In genomic region chr3:46065294-46065705, GRCh38 we compare ENCODE assay signal across 9 cellular contexts. TPM values are rescaled to one million over a fixed set of nuclear protein-coding genes. Genes with fewer than 3 reads are reported as not detected.
DNase-seq lines count a peak whose midpoint lies in the region; ATAC-seq and TF ChIP-seq lines count a peak whose summit lies in the region.
"Had no signal": no experiment of that assay in that cellular context is flagged by ENCODE, and none has a peak within 500 bp of the region (broad histone marks: within the 10 kb centered on the region; RNA-seq: fewer than 3 reads in every experiment).

No MANE protein-coding gene starts in this region.

- H3K4me2 ChIP-seq in SK-N-SH: no peak overlapping the region

- no peaks in the 10 kb centered on the region for H3K9me2 ChIP-seq in SK-N-SH

- no peak overlapping the region for H3K27ac ChIP-seq in SK-N-SH (ENCODE audit: low read depth in 2 of 2, low read length in 1 of 2)

- H2AFZ ChIP-seq in SK-N-SH (ENCODE audit: low read depth): no peak overlapping the region

- no peaks in the 10 kb centered on the region for H4K20me1 ChIP-seq in SK-N-SH (ENCODE audit: insufficient read depth)

- CTCF ChIA-PET in SK-N-SH (lab: Yijun Ruan, JAX): interaction anchor here (1.7 to 9.1 kb wide), 2 partner anchors 14 to 127 kb away, joined by 7 to 106 read pairs; no protein-coding TSS in a partner anchor

- WGBS in SK-N-SH (ENCODE audit: low lambda C conversion rate): 0% methylated on average over 4 of the region's 6 CpGs

- H3K9me3 ChIP-seq in BE2C (no peaks in the 10 kb centered on the region), SK-N-SH (no peaks in the 10 kb centered on the region)

- TF ChIP-seq RAD21 in SK-N-SH (IDR thresholded peaks at IDR 0.05; ENCODE audit: low read length): no peak

- no peak overlapping the region for H3K9ac ChIP-seq in SK-N-SH

- H3K27ac Mint-ChIP-seq in activated naive CD8-positive, alpha-beta T cell treated with anti-CD3 and anti-CD28 coated beads for 36 hours: peak overlapping the region; percentile 66

- no peaks in the 10 kb centered on the region for H3K36me3 ChIP-seq in BE2C
- H3K36me3 ChIP-seq in SK-N-SH (replicated peaks in 1 of 2; ENCODE audit: control insufficient read depth in 1 of 2, insufficient read depth in 2 of 2, low read length in 1 of 2): no peaks in the 10 kb centered on the region

- peaks cover 31% of the 10 kb centered on the region for H3K27me3 Mint-ChIP-seq in activated naive CD8-positive, alpha-beta T cell treated with anti-CD3 and anti-CD28 coated beads for 36 hours

- no peaks in the 10 kb centered on the region for H3K4me1 ChIP-seq in BE2C
- H3K4me1 ChIP-seq in SK-N-SH (ENCODE audit: control insufficient read depth in 1 of 2, insufficient read depth in 2 of 2, low read depth in 1 of 2, low read length in 1 of 2): peaks cover 0 to 7% of the 10 kb centered on the region in 2 experiments; a peak in 1 of 4 replicates

- TF ChIP-seq EP300 in SK-N-SH (IDR thresholded peaks at IDR 0.05; ENCODE audit: borderline replicate concordance in 1 of 2, low read depth in 1 of 2, low read length in 1 of 2): no peak

- DNase-seq in BE2C (peak; percentile 19), SK-N-SH (peak; percentile 17), sciatic nerve (ENCODE audit: low spot score) (no peak)
- DNase-seq in activated naive CD8-positive, alpha-beta T cell treated with anti-CD3 and anti-CD28 coated beads for 36 hours: peak; percentile 87
- DNase-seq in stimulated activated CD4-positive, alpha-beta T cell treated with anti-CD3 and anti-CD28 coated beads, Interleukin-12 subunit alpha, Interleukin-12 subunit beta, amount 100 ng/mL, for 4 hours: peak; percentile 63

- POLR2A ChIA-PET in SK-N-SH (lab: Yijun Ruan, JAX): no interaction called here

- H3K79me2 ChIP-seq in SK-N-SH (ENCODE audit: insufficient read depth): no peaks in the 10 kb centered on the region

- H3K4me1 Mint-ChIP-seq in activated naive CD8-positive, alpha-beta T cell treated with anti-CD3 and anti-CD28 coated beads for 36 hours: peaks cover 75% of the 10 kb centered on the region

- H3F3A ChIP-seq in SK-N-SH (replicated peaks; ENCODE audit: insufficient read depth): no peaks in the 10 kb centered on the region

- H3K36me3 Mint-ChIP-seq in activated naive CD8-positive, alpha-beta T cell treated with anti-CD3 and anti-CD28 coated beads for 36 hours: peaks cover 6% of the 10 kb centered on the region

- peak overlapping the region; percentile 19 for H3K4me3 Mint-ChIP-seq in activated naive CD8-positive, alpha-beta T cell treated with anti-CD3 and anti-CD28 coated beads for 36 hours

- H3K4me3 ChIP-seq in BE2C (ENCODE audit: low read depth, low read length): no peak overlapping the region
- no peak overlapping the region for H3K4me3 ChIP-seq in SK-N-SH (ENCODE audit: low read depth in 2 of 2, low read length in 1 of 2)
- H3K4me3 ChIP-seq: skin epidermis had no signal

- H3K9me3 Mint-ChIP-seq in activated naive CD8-positive, alpha-beta T cell treated with anti-CD3 and anti-CD28 coated beads for 36 hours: peaks cover 8% of the 10 kb centered on the region

- ATAC-seq in HG02852 (IDR thresholded peaks at IDR 0.05; ENCODE audit: unreplicated experiment): peak; percentile 80
- no peak for ATAC-seq in sciatic nerve
- ATAC-seq in GM19455 (IDR thresholded peaks at IDR 0.05; ENCODE audit: unreplicated experiment): no peak
- ATAC-seq in GM19397 (IDR thresholded peaks at IDR 0.05; ENCODE audit: unreplicated experiment): no peak

- TF ChIP-seq CTCF in BE2C (IDR thresholded peaks at IDR 0.05; ENCODE audit: low read depth, low read length): no peak
- TF ChIP-seq CTCF in SK-N-SH (IDR thresholded peaks at IDR 0.05): no peak

- H3K27me3 ChIP-seq in BE2C (no peaks in the 10 kb centered on the region), SK-N-SH (ENCODE audit: insufficient read depth) (peaks cover 37% of the 10 kb centered on the region; the same call in 1 of the 2 replicates)

- intact Hi-C loops in sciatic nerve (cut with DNase I): no loop called here

TF ChIP-seq in SK-N-SH, 30 proteins besides CTCF, POLR2A, EP300 and RAD21:
- TF ChIP-seq FOXJ3 (CRISPR knock-in tag; IDR thresholded peaks at IDR 0.05) (no peak), NRF1 (IDR thresholded peaks at IDR 0.05; ENCODE audit: low read depth, low read length) (no peak), GABPA (IDR thresholded peaks at IDR 0.05; ENCODE audit: low read depth) (no peak), MEF2A (IDR thresholded peaks at IDR 0.05; ENCODE audit: borderline replicate concordance, low read depth) (no peak), EZH2phosphoT487 (IDR thresholded peaks at IDR 0.05; ENCODE audit: borderline replicate concordance, low read depth) (no peak), TEAD4 (IDR thresholded peaks at IDR 0.05; ENCODE audit: borderline replicate concordance, insufficient read depth) (no peak)
TF ChIP-seq in SK-N-SH: peak in this region for 0.

RNA-seq across cellular contexts. Expression of gene XCR1, which starts 38.0 kb away (rescaled TPM):
- polyA plus RNA-seq in BE2C (2012; ENCODE audit: insufficient read depth, insufficient read length, low read depth): not detected
- not detected in 2 replicates for polyA plus RNA-seq in SK-N-SH (2012; rRNA removed)
- polyA plus RNA-seq in SK-N-SH (2012; cell fraction: cytosol; rRNA removed): not detected in 2 replicates
- not detected in 2 replicates for polyA plus RNA-seq in SK-N-SH (2012; cell fraction: nucleus; rRNA removed)
- not detected for total RNA-seq in activated naive CD8-positive, alpha-beta T cell treated with anti-CD3 and anti-CD28 coated beads for 36 hours
- 0.27 TPM for total RNA-seq in sciatic nerve
